In the genomic region with DNA sequence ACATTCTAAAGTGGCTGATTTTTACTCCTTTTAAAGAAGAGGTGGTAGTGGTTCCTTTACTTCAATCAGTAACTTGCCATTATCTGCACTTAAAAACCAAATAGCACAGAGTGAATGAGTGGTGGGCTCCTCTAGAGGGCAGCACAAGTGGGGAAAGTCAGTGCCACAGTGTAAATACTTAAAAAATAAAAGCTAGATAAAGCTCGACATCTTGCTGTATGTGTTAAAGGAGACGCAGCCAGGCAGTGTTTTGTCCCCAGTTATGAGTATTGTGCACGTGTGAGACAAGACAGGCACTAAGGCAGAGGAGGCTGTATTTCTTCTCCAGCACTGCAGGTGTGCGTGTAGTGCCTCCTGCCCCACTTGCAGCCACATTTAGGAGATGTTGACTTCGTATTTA, we compare ENCODE assay signal across 9 cellular contexts. TPM values are rescaled to one million over a fixed set of nuclear protein-coding genes. Genes with fewer than 3 reads are reported as not detected.
DNase-seq lines count a peak whose midpoint lies in the region; ATAC-seq and TF ChIP-seq lines count a peak whose summit lies in the region.
"Had no signal": no experiment of that assay in that cellular context is flagged by ENCODE, and none has a peak within 500 bp of the region (broad histone marks: within the 10 kb centered on the region; RNA-seq: fewer than 3 reads in every experiment).

No MANE protein-coding gene starts in this region.

- H3K27ac ChIP-seq in right atrium auricular region (no peak overlapping the region), thoracic aorta (no peak overlapping the region)

- H3K36me3 ChIP-seq in right atrium auricular region (peaks cover 38% of the 10 kb centered on the region), thoracic aorta (peaks cover 12% of the 10 kb centered on the region)

- DNase-seq in COR-L47 (lab: John Stamatoyannopoulos, UW) (peak; percentile 21), right atrium auricular region (ENCODE audit: low spot score) (no peak), thoracic aorta (ENCODE audit: low spot score) (no peak), NCI-H2107 treated with DMSO at 0.1 percent for 48 hours (lab: John Stamatoyannopoulos, UW; ENCODE audit: unreplicated experiment) (no peak)
- peak; percentile 67 for DNase-seq in activated CD4-positive, alpha-beta T cell treated with anti-CD3 and anti-CD28 coated beads, Interleukin-2, amount 10 ng/mL, durations not matched to agents 24 days and 14 days
- DNase-seq in activated CD8-positive, alpha-beta memory T cell treated with anti-CD3 and anti-CD28 coated beads for 24 hours = no peak

- H3K27me3 ChIP-seq in right atrium auricular region = no peaks in the 10 kb centered on the region
- H3K27me3 ChIP-seq in thoracic aorta (replicated peaks; ENCODE audit: insufficient read depth) = no peaks in the 10 kb centered on the region

- no peaks in the 10 kb centered on the region for H3K9me3 ChIP-seq in right atrium auricular region
- no peaks in the 10 kb centered on the region for H3K9me3 ChIP-seq in thoracic aorta
- H3K9me3 ChIP-seq: mucosa of descending colon had no signal

- peak; percentile 59; the same call in 1 of the 2 replicates for TF ChIP-seq RAD21 in Ishikawa (IDR thresholded peaks at IDR 0.05; ENCODE audit: low read depth)

- no peak overlapping the region for H3K4me3 Mint-ChIP-seq in activated CD4-positive, alpha-beta T cell treated with anti-CD3 and anti-CD28 coated beads, Interleukin-2, amount 10 ng/mL, durations not matched to agents 24 days and 14 days

- no peaks in the 10 kb centered on the region for H3K27me3 Mint-ChIP-seq in activated CD4-positive, alpha-beta T cell treated with anti-CD3 and anti-CD28 coated beads, Interleukin-2, amount 10 ng/mL, durations not matched to agents 24 days and 14 days

- H3K4me1 Mint-ChIP-seq in activated CD4-positive, alpha-beta T cell treated with anti-CD3 and anti-CD28 coated beads, Interleukin-2, amount 10 ng/mL, durations not matched to agents 24 days and 14 days = peaks cover 3% of the 10 kb centered on the region

- H3K4me3 ChIP-seq in right atrium auricular region (no peak overlapping the region), thoracic aorta (no peak overlapping the region)
- H3K4me3 ChIP-seq: mucosa of descending colon had no signal

- peak; percentile 36 to 61 for TF ChIP-seq CTCF in right atrium auricular region (IDR thresholded peaks at IDR 0.05)
- peak; percentile 40 for TF ChIP-seq CTCF in thoracic aorta (IDR thresholded peaks at IDR 0.05)

- TF ChIP-seq EP300 in Ishikawa (IDR thresholded peaks at IDR 0.05; ENCODE audit: borderline replicate concordance) = no peak

- no peaks in the 10 kb centered on the region for H3K9me3 Mint-ChIP-seq in activated CD4-positive, alpha-beta T cell treated with anti-CD3 and anti-CD28 coated beads, Interleukin-2, amount 10 ng/mL, durations not matched to agents 24 days and 14 days

- intact Hi-C loops in activated CD4-positive, alpha-beta T cell treated with anti-CD3 and anti-CD28 coated beads, Interleukin-2, amount 10 ng/mL, durations not matched to agents 24 days and 14 days (cut with micrococcal nuclease) = loop anchor here (2.0 to 5.0 kb wide), 2 partner anchors 136 to 352 kb away; no protein-coding TSS in a partner anchor

- ATAC-seq in GM18858 (IDR thresholded peaks at IDR 0.05; ENCODE audit: unreplicated experiment) = peak; percentile 57
- no peak for ATAC-seq in thoracic aorta (ENCODE audit: insufficient number of reproducible peaks, low FRiP score, low read depth)
- ATAC-seq: mucosa of descending colon had no signal

- peaks cover 20% of the 10 kb centered on the region for H3K36me3 Mint-ChIP-seq in activated CD4-positive, alpha-beta T cell treated with anti-CD3 and anti-CD28 coated beads, Interleukin-2, amount 10 ng/mL, durations not matched to agents 24 days and 14 days (ENCODE audit: low read depth)

- no peak overlapping the region for H3K27ac Mint-ChIP-seq in activated CD4-positive, alpha-beta T cell treated with anti-CD3 and anti-CD28 coated beads, Interleukin-2, amount 10 ng/mL, durations not matched to agents 24 days and 14 days

- H3K4me1 ChIP-seq in right atrium auricular region = no peaks in the 10 kb centered on the region
- peaks cover 0 to 4% of the 10 kb centered on the region in 2 donors for H3K4me1 ChIP-seq in thoracic aorta (ENCODE audit: control insufficient read depth in 1 of 2, low read depth in 2 of 2)

TF ChIP-seq in Ishikawa, 13 proteins besides CTCF, POLR2A, EP300 and RAD21:
- TF ChIP-seq ZBTB7A (IDR thresholded peaks at IDR 0.05; ENCODE audit: low read depth) = no peak
- TF ChIP-seq, protein P1, sequence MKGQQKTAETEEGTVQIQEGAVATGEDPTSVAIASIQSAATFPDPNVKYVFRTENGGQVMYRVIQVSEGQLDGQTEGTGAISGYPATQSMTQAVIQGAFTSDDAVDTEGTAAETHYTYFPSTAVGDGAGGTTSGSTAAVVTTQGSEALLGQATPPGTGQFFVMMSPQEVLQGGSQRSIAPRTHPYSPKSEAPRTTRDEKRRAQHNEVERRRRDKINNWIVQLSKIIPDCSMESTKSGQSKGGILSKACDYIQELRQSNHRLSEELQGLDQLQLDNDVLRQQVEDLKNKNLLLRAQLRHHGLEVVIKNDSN (IDR thresholded peaks at IDR 0.05) = no peak
- TF ChIP-seq FOXM1 (IDR thresholded peaks at IDR 0.05; ENCODE audit: borderline replicate concordance, low read depth) = no peak
- TF ChIP-seq, protein P2, sequence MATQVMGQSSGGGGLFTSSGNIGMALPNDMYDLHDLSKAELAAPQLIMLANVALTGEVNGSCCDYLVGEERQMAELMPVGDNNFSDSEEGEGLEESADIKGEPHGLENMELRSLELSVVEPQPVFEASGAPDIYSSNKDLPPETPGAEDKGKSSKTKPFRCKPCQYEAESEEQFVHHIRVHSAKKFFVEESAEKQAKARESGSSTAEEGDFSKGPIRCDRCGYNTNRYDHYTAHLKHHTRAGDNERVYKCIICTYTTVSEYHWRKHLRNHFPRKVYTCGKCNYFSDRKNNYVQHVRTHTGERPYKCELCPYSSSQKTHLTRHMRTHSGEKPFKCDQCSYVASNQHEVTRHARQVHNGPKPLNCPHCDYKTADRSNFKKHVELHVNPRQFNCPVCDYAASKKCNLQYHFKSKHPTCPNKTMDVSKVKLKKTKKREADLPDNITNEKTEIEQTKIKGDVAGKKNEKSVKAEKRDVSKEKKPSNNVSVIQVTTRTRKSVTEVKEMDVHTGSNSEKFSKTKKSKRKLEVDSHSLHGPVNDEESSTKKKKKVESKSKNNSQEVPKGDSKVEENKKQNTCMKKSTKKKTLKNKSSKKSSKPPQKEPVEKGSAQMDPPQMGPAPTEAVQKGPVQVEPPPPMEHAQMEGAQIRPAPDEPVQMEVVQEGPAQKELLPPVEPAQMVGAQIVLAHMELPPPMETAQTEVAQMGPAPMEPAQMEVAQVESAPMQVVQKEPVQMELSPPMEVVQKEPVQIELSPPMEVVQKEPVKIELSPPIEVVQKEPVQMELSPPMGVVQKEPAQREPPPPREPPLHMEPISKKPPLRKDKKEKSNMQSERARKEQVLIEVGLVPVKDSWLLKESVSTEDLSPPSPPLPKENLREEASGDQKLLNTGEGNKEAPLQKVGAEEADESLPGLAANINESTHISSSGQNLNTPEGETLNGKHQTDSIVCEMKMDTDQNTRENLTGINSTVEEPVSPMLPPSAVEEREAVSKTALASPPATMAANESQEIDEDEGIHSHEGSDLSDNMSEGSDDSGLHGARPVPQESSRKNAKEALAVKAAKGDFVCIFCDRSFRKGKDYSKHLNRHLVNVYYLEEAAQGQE (IDR thresholded peaks at IDR 0.05; ENCODE audit: low read depth) = no peak
- TF ChIP-seq, protein P3, sequence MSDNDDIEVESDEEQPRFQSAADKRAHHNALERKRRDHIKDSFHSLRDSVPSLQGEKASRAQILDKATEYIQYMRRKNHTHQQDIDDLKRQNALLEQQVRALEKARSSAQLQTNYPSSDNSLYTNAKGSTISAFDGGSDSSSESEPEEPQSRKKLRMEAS (IDR thresholded peaks at IDR 0.05) = no peak

RNA-seq across cellular contexts. Expression of a gene that starts 24.6 kb away (rescaled TPM):
- total RNA-seq in activated CD4-positive, alpha-beta T cell treated with anti-CD3 and anti-CD28 coated beads, Interleukin-2, amount 10 ng/mL, durations not matched to agents 24 days and 14 days = 4.9 TPM in 2 replicates
- 1 to 10 TPM; 5.2 to 6.6 TPM for total RNA-seq in right atrium auricular region
- 1 to 10 TPM; 6.0 to 6.2 TPM for total RNA-seq in thoracic aorta

Comparison
In these comparisons a context has a peak if more than half of its experiments do, and no peak if none do; other contexts are left out.
1. DNase-seq: peak in COR-L47 (single experiment) and activated CD4-positive, alpha-beta T cell treated with anti-CD3 and anti-CD28 coated beads, Interleukin-2, amount 10 ng/mL, durations not matched to agents 24 days and 14 days (single experiment); none in right atrium auricular region (single experiment), thoracic aorta (single experiment), activated CD8-positive, alpha-beta memory T cell treated with anti-CD3 and anti-CD28 coated beads for 24 hours (single experiment) and NCI-H2107 treated with DMSO at 0.1 percent for 48 hours (single experiment).